Comparison of ENCODE assay signal across 8 cellular contexts in the genomic region with DNA sequence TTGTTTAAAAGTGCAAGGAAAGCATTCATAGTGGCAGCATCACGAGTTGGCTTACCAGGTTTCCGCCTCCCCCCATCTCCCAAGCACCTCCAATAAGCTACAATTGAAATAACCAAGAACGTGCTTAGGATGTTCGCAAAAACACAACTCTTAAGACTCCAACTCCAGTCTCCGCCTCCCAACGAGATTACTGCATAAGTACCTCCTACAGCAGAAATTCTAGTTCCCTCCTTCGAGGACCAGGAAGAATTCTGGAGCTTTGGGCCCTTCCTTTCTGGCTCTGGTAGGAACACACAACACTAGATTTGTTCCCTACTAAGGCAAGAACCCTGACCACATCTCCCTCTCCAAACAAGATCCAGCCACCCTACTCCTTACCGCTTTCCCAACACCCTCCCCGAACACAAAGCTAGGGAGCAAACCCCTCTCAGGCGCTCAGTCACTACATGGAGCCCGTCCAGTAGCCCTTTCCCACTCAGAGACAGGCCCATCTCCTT. TPM values are rescaled to one million over a fixed set of nuclear protein-coding genes. Genes with fewer than 3 reads are reported as not detected.
A peak's percentile ranks its signal among the peaks of the same experiment; 100 is the strongest.
DNase-seq lines count a peak whose midpoint lies in the region; ATAC-seq and TF ChIP-seq lines count a peak whose summit lies in the region.

No MANE protein-coding gene starts in this region.

- no peaks in the 10 kb centered on the region for H3K27me3 ChIP-seq in HAP-1 (ENCODE audit: low read depth)
- H3K27me3 ChIP-seq in hepatocyte: no peaks in the 10 kb centered on the region

- no peaks in the 10 kb centered on the region for H3K9me3 ChIP-seq in HAP-1
- H3K9me3 ChIP-seq in hepatocyte (ENCODE audit: low read depth): no peaks in the 10 kb centered on the region

- no peak for TF ChIP-seq CTCF in AG09309 (IDR thresholded peaks at IDR 0.05; ENCODE audit: control insufficient read depth, insufficient read depth, low read depth, low read length, missing control alignments)
- no peak for TF ChIP-seq CTCF in hepatocyte (IDR thresholded peaks at IDR 0.05; ENCODE audit: poor library complexity)

- H3K4me3 ChIP-seq in AG09309 (ENCODE audit: control insufficient read depth, low read depth, low read length) (peak overlapping the region; percentile 84), HAP-1 (peak overlapping the region; percentile 91), hepatocyte (peak overlapping the region; percentile 82), skeletal muscle cell (ENCODE audit: low read depth, low read length) (peak overlapping the region; percentile 97)

- peak overlapping the region; percentile 99 for H3K27ac ChIP-seq in hepatocyte

- in situ Hi-C loops in HAP-1 (cut with MboI; ENCODE audit: low sequenced_read_pairs): no loop called here

- H4K20me1 ChIP-seq in hepatocyte (ENCODE audit: insufficient read depth, poor library complexity, severe bottlenecking): peaks cover 29% of the 10 kb centered on the region

- H3K4me1 ChIP-seq in HAP-1: peaks cover 22% of the 10 kb centered on the region
- H3K4me1 ChIP-seq in hepatocyte (ENCODE audit: insufficient read depth): peaks cover 11% of the 10 kb centered on the region

- peak overlapping the region; percentile 85 for H3K4me2 ChIP-seq in hepatocyte

- H3K36me3 ChIP-seq in HAP-1 (replicated peaks) (no peaks in the 10 kb centered on the region; the same call in 1 of the 2 replicates), hepatocyte (replicated peaks; ENCODE audit: insufficient read depth, low read depth) (no peaks in the 10 kb centered on the region)

- ATAC-seq in HG03439 (IDR thresholded peaks at IDR 0.05; ENCODE audit: unreplicated experiment): no peak
- ATAC-seq in HG02938 (IDR thresholded peaks at IDR 0.05; ENCODE audit: unreplicated experiment): no peak

- 1% methylated on average over 11 of the region's 11 CpGs for WGBS in hepatocyte (ENCODE audit: low lambda C conversion rate, missing lambda C conversion rate)

- DNase-seq in AG09309 (ENCODE audit: low read depth) (peak; percentile 62), HAP-1 (ENCODE audit: low spot score in 2 of 2) (peak; percentile 56 to 60), RKO (ENCODE audit: low spot score) (peak; percentile 92), amniotic stem cell (lab: John Stamatoyannopoulos, UW) (peak; percentile 26), hepatocyte (ENCODE audit: low spot score) (peak; percentile 83), skeletal muscle cell (ENCODE audit: low read depth) (peak; percentile 57)

- H3K9me2 ChIP-seq in hepatocyte (replicated peaks; ENCODE audit: insufficient read depth): no peaks in the 10 kb centered on the region

- H2AFZ ChIP-seq in hepatocyte: peak overlapping the region; percentile 73

- H3K79me2 ChIP-seq in hepatocyte: peaks cover 65% of the 10 kb centered on the region

RNA-seq across cellular contexts. Expression of a gene that starts 0.7 kb away (rescaled TPM):
- 19.5 and 30.2 TPM in 2 replicates for total RNA-seq in hepatocyte
- 20.5 and 22.0 TPM in 2 replicates for polyA plus RNA-seq in hepatocyte

Comparison
In these comparisons a context has a peak if more than half of its experiments do, and no peak if none do; other contexts are left out.
1. DNase-seq: peak in every context shown above with its lines; median percentile 92 in RKO; 83 in hepatocyte; 62 in AG09309; 58 in HAP-1; 57 in skeletal muscle cell; 26 in amniotic stem cell.